In genomic region chr2:57711991-57712390, GRCh38 we compare ENCODE assay signal across 19 cellular contexts.
DNase-seq lines count a peak whose midpoint lies in the region; FAIRE-seq lines count a peak whose summit lies in the region.
"Had no signal": no experiment of that assay in that cellular context is flagged by ENCODE, and none has a peak within 500 bp of the region (broad histone marks: within the 10 kb centered on the region; RNA-seq: fewer than 3 reads in every experiment).

No MANE protein-coding gene starts in this region.

- no peaks in the 10 kb centered on the region for H3K36me3 Mint-ChIP-seq in activated naive CD8-positive, alpha-beta T cell treated with anti-CD3 and anti-CD28 coated beads for 36 hours
- H3K36me3 Mint-ChIP-seq: CD4-positive, CD25-positive, alpha-beta regulatory T cell had no signal

- DNase-seq in DMS153 (lab: John Stamatoyannopoulos, UW) (peak; percentile 21), DMS153 treated with DMSO at 0.1 percent for 48 hours (lab: John Stamatoyannopoulos, UW; ENCODE audit: unreplicated experiment) (no peak), NCI-H2107 treated with DMSO at 0.1 percent for 48 hours (lab: John Stamatoyannopoulos, UW; ENCODE audit: unreplicated experiment) (peak; percentile 88), NCI-H748 (lab: John Stamatoyannopoulos, UW; ENCODE audit: unreplicated experiment) (peak; percentile 51), frontal cortex (ENCODE audit: low spot score in 2 of 2) (no peak), AG20443 (ENCODE audit: low spot score) (no peak), NCI-H2227 treated with DMSO at 0.1 percent for 48 hours (lab: John Stamatoyannopoulos, UW) (no peak)
- no peak for DNase-seq in activated naive CD8-positive, alpha-beta T cell treated with anti-CD3 and anti-CD28 coated beads for 36 hours
- DNase-seq: CD4-positive, CD25-positive, alpha-beta regulatory T cell; DMS53; KBM-7; NCI-H1105; NCI-H2081; PC-9 had no signal

- no peaks in the 10 kb centered on the region for H3K4me1 Mint-ChIP-seq in activated naive CD8-positive, alpha-beta T cell treated with anti-CD3 and anti-CD28 coated beads for 36 hours
- H3K4me1 Mint-ChIP-seq: B cell; CD4-positive, CD25-positive, alpha-beta regulatory T cell had no signal

- no peaks in the 10 kb centered on the region for H3K9me3 Mint-ChIP-seq in activated naive CD8-positive, alpha-beta T cell treated with anti-CD3 and anti-CD28 coated beads for 36 hours
- H3K9me3 Mint-ChIP-seq: GM23338 had no signal

- H3K27me3 Mint-ChIP-seq in activated naive CD8-positive, alpha-beta T cell treated with anti-CD3 and anti-CD28 coated beads for 36 hours = no peaks in the 10 kb centered on the region
- H3K27me3 Mint-ChIP-seq: B cell; CD4-positive, CD25-positive, alpha-beta regulatory T cell had no signal

- H3K27ac Mint-ChIP-seq in activated naive CD8-positive, alpha-beta T cell treated with anti-CD3 and anti-CD28 coated beads for 36 hours = no peak overlapping the region
- H3K27ac Mint-ChIP-seq: B cell; CD4-positive, CD25-positive, alpha-beta regulatory T cell; GM23338 had no signal

- no peak for FAIRE-seq in frontal cortex (lab: Jason Lieb, UNC)
- FAIRE-seq: GM12891, GM18507, HepG2 had no signal

- no peak overlapping the region for H3K4me3 Mint-ChIP-seq in activated naive CD8-positive, alpha-beta T cell treated with anti-CD3 and anti-CD28 coated beads for 36 hours
- H3K4me3 Mint-ChIP-seq: B cell; CD4-positive, CD25-positive, alpha-beta regulatory T cell; GM23338 had no signal

Comparison
In these comparisons a context has a peak if more than half of its experiments do, and no peak if none do; other contexts are left out.
1. DNase-seq: peak in DMS153 (single experiment), NCI-H2107 treated with DMSO at 0.1 percent for 48 hours (single experiment) and NCI-H748 (single experiment); none in DMS153 treated with DMSO at 0.1 percent for 48 hours (single experiment), frontal cortex (0 of 2), AG20443 (single experiment), activated naive CD8-positive, alpha-beta T cell treated with anti-CD3 and anti-CD28 coated beads for 36 hours (single experiment) and NCI-H2227 treated with DMSO at 0.1 percent for 48 hours (single experiment).